Comparison of ENCODE assay signal across 1 cellular context in genomic region chr9:116435706-116436105, GRCh38.
TF ChIP-seq lines count a peak whose summit lies in the region.

No MANE protein-coding gene starts in this region.

TF ChIP-seq in GM23338, 12 proteins besides CTCF, POLR2A, EP300 and RAD21 (continued from another document):
- no peak for TF ChIP-seq REST (IDR thresholded peaks at IDR 0.05; ENCODE audit: unreplicated experiment)
- TF ChIP-seq ETS1 (IDR thresholded peaks at IDR 0.05), result no peak
